ENCODE assay signal across 8 cellular contexts in the genomic region with DNA sequence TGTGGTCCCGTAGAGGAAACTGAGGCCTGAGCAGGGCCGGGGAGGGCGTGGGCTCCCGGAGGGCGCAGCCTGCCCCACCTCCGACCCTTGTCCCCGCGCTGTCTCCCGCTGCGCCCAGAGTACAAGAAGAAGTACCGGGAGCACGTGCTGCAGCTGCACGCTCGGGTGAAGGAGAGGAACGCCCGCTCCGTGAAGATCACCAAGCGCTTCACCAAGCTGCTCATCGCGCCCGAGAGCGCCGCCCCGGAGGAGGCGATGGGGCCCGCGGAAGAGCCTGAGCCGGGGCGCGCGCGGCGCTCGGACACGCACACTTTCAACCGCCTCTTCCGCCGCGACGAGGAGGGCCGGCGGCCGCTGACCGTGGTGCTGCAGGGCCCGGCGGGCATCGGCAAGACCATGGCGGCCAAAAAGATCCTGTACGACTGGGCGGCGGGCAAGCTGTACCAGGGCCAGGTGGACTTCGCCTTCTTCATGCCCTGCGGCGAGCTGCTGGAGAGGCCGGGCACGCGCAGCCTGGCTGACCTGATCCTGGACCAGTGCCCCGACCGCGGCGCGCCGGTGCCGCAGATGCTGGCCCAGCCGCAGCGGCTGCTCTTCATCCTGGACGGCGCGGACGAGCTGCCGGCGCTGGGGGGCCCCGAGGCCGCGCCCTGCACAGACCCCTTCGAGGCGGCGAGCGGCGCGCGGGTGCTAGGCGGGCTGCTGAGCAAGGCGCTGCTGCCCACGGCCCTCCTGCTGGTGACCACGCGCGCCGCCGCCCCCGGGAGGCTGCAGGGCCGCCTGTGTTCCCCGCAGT. TPM values are rescaled to one million over a fixed set of nuclear protein-coding genes. Genes with fewer than 3 reads are reported as not detected.
A peak's percentile ranks its signal among the peaks of the same experiment; 100 is the strongest.
DNase-seq lines count a peak whose midpoint lies in the region; ATAC-seq and TF ChIP-seq lines count a peak whose summit lies in the region.

No MANE protein-coding gene starts in this region.

- peak overlapping the region in 5 of 8 donors; percentile 19 to 92 (median 70) for H3K27ac Mint-ChIP-seq in CD8-positive, alpha-beta memory T cell
- peak overlapping the region; percentile 53 for H3K27ac Mint-ChIP-seq in memory B cell
- H3K27ac Mint-ChIP-seq in HFFc6: no peak overlapping the region

- no peaks in the 10 kb centered on the region for H3K27me3 ChIP-seq in CD8-positive, alpha-beta memory T cell (ENCODE audit: insufficient read depth, low read length, poor library complexity, severe bottlenecking)
- H3K27me3 ChIP-seq in breast epithelium: peaks cover 24 to 65% of the 10 kb centered on the region in 2 donors

- ATAC-seq in memory B cell (ENCODE audit: low read depth) (peak; percentile 84), HG02970 (IDR thresholded peaks at IDR 0.05; ENCODE audit: low FRiP score, unreplicated experiment) (no peak), GM21390 (IDR thresholded peaks at IDR 0.05; ENCODE audit: unreplicated experiment) (no peak)

- H3K4me1 Mint-ChIP-seq in CD8-positive, alpha-beta memory T cell: peaks cover 42 to 59% (median 50%) of the 10 kb centered on the region in 3 donors
- H3K4me1 Mint-ChIP-seq in memory B cell (peaks cover 26% of the 10 kb centered on the region), HFFc6 (ENCODE audit: low read depth) (no peaks in the 10 kb centered on the region)

- DNase-seq in CD8-positive, alpha-beta memory T cell: peak in 2 of 5 donors; percentile 47 to 71
- peak; percentile 40 to 48 for DNase-seq in NOMO-1 (lab: John Stamatoyannopoulos, UW; ENCODE audit: unreplicated experiment in 2 of 2)
- peak in 1 of 2 donors; percentile 52 for DNase-seq in breast epithelium (ENCODE audit: low spot score in 2 of 2)
- no peak for DNase-seq in memory B cell (ENCODE audit: low spot score in 2 of 2)
- DNase-seq in HFFc6: no peak
- no peak for DNase-seq in SKM-1 (lab: John Stamatoyannopoulos, UW; ENCODE audit: unreplicated experiment)

- H3K4me3 ChIP-seq in CD8-positive, alpha-beta memory T cell (ENCODE audit: low read length): peak overlapping the region; percentile 70
- H3K4me3 ChIP-seq in breast epithelium: peak overlapping the region; percentile 32 to 59 (median 33)

- CTCF ChIA-PET in CD8-positive, alpha-beta memory T cell (lab: Charles Lee): interaction anchor here (0.9 to 7.0 kb wide), 19 partner anchors 8 to 170 kb away, joined by 3 to 58 read pairs (median 4); a partner anchor contains a TSS

- TF ChIP-seq CTCF in breast epithelium (IDR thresholded peaks at IDR 0.05) (no peak), HFFc6 (IDR thresholded peaks at IDR 0.05) (no peak)

- no peaks in the 10 kb centered on the region for H3K36me3 ChIP-seq in CD8-positive, alpha-beta memory T cell (ENCODE audit: insufficient read depth, low read length)
- no peaks in the 10 kb centered on the region for H3K36me3 ChIP-seq in breast epithelium

- no peak overlapping the region for H3K27ac ChIP-seq in CD8-positive, alpha-beta memory T cell (ENCODE audit: low read depth, low read length)
- no peak overlapping the region for H3K27ac ChIP-seq in breast epithelium

- peaks cover 47% of the 10 kb centered on the region for H3K4me1 ChIP-seq in CD8-positive, alpha-beta memory T cell (ENCODE audit: insufficient read depth, low read length)
- H3K4me1 ChIP-seq in breast epithelium: no peaks in the 10 kb centered on the region

- POLR2A ChIA-PET in CD8-positive, alpha-beta memory T cell (lab: Charles Lee): interaction anchor here (0.5 to 4.6 kb wide), 12 partner anchors 8 to 540 kb away, joined by 3 to 71 read pairs (median 4); a partner anchor contains a TSS

- H3K4me3 Mint-ChIP-seq in CD8-positive, alpha-beta memory T cell: peak overlapping the region; percentile 83 to 93 (median 91)
- H3K4me3 Mint-ChIP-seq in memory B cell (peak overlapping the region; percentile 85), HFFc6 (no peak overlapping the region)

- peaks cover 0 to 4% (median 2%) of the 10 kb centered on the region in 5 donors for H3K9me3 Mint-ChIP-seq in CD8-positive, alpha-beta memory T cell
- H3K9me3 Mint-ChIP-seq in memory B cell (peaks cover 3% of the 10 kb centered on the region), HFFc6 (peaks cover 8% of the 10 kb centered on the region; the same call in 1 of the 2 replicates)

- H3K27me3 Mint-ChIP-seq in CD8-positive, alpha-beta memory T cell: no peaks in the 10 kb centered on the region
- H3K27me3 Mint-ChIP-seq in memory B cell (peaks cover 21% of the 10 kb centered on the region), HFFc6 (ENCODE audit: insufficient read depth) (peaks cover 37% of the 10 kb centered on the region)

- intact Hi-C loops in breast epithelium (cut with DNase I; ENCODE audit: low total_unique reads): no loop called here

- H3K36me3 Mint-ChIP-seq in CD8-positive, alpha-beta memory T cell: peaks cover 6 to 30% (median 12%) of the 10 kb centered on the region in 3 donors
- peaks cover 5% of the 10 kb centered on the region for H3K36me3 Mint-ChIP-seq in memory B cell
- no peaks in the 10 kb centered on the region for H3K36me3 Mint-ChIP-seq in HFFc6 (ENCODE audit: low read depth)

- TF ChIP-seq POLR2A in breast epithelium (IDR thresholded peaks at IDR 0.05): no peak

- no peaks in the 10 kb centered on the region for H3K9me3 ChIP-seq in CD8-positive, alpha-beta memory T cell (ENCODE audit: low read length)
- H3K9me3 ChIP-seq in breast epithelium: peaks cover 0 to 4% of the 10 kb centered on the region in 2 donors

RNA-seq across cellular contexts. Expression of a gene that starts 2.0 kb away (rescaled TPM):
- 1 to 10 TPM; 3.5 to 3.6 TPM for total RNA-seq in CD8-positive, alpha-beta memory T cell
- polyA plus RNA-seq in CD8-positive, alpha-beta memory T cell: 11.7 TPM
- total RNA-seq in breast epithelium: 1 to 10 TPM in 2 of 3 donors, under 1 TPM in 1; 0.59 to 3.7 (median 2.0) TPM
- not detected for total RNA-seq in HFFc6 (2021; fragmentation: NEBNext Ultra II Directional; extraction: Animal tissue kit (Norgen Biotek cat#: 25700))

RNA-seq across cellular contexts. Expression of a gene that starts 8.8 kb away (rescaled TPM):
- 10 to 100 TPM; 81.0 to 81.2 TPM for total RNA-seq in CD8-positive, alpha-beta memory T cell
- polyA plus RNA-seq in CD8-positive, alpha-beta memory T cell: 9.8 TPM
- 10 to 100 TPM; 13.0 to 63.9 (median 37.3) TPM for total RNA-seq in breast epithelium
- 10 to 100 TPM in 4 of 6 experiments, 1 to 10 TPM in 2; 9.7 to 12.2 (median 11.4) TPM for total RNA-seq in HFFc6 (2021; fragmentation: NEBNext Ultra II Directional; extraction: Animal tissue kit (Norgen Biotek cat#: 25700))

RNA-seq across cellular contexts. Expression of a gene that starts 19.2 kb away (rescaled TPM):
- not detected for total RNA-seq in CD8-positive, alpha-beta memory T cell
- not detected for polyA plus RNA-seq in CD8-positive, alpha-beta memory T cell
- not detected for total RNA-seq in breast epithelium
- not detected for total RNA-seq in HFFc6 (2021; fragmentation: NEBNext Ultra II Directional; extraction: Animal tissue kit (Norgen Biotek cat#: 25700))

RNA-seq across cellular contexts. Expression of a gene that starts 27.5 kb away (rescaled TPM):
- 100 to 1,000 TPM; 132 to 142 TPM for total RNA-seq in CD8-positive, alpha-beta memory T cell
- 3,074 TPM for polyA plus RNA-seq in CD8-positive, alpha-beta memory T cell
- 100 to 1,000 TPM in 2 of 3 donors, 10 to 100 TPM in 1; 81.4 to 404 (median 129) TPM for total RNA-seq in breast epithelium
- total RNA-seq in HFFc6 (2021; fragmentation: NEBNext Ultra II Directional; extraction: Animal tissue kit (Norgen Biotek cat#: 25700)): 100 to 1,000 TPM; 257 to 325 (median 291) TPM

RNA-seq across cellular contexts. Expression of a gene that starts 33.7 kb away (rescaled TPM):
- 10 to 100 TPM; 70.7 to 75.9 TPM for total RNA-seq in CD8-positive, alpha-beta memory T cell
- polyA plus RNA-seq in CD8-positive, alpha-beta memory T cell: 2,153 TPM
- 100 to 1,000 TPM; 129 to 321 (median 142) TPM for total RNA-seq in breast epithelium
- 10 to 100 TPM; 23.5 to 36.1 (median 30.0) TPM for total RNA-seq in HFFc6 (2021; fragmentation: NEBNext Ultra II Directional; extraction: Animal tissue kit (Norgen Biotek cat#: 25700))

Comparison
In these comparisons a context has a peak if more than half of its experiments do, and no peak if none do; other contexts are left out.
1. DNase-seq: peak in NOMO-1 (2 of 2); none in memory B cell (0 of 2), HFFc6 (single experiment) and SKM-1 (single experiment).